Comparison of ENCODE assay signal across 34 cellular contexts in genomic region chr1:105270966-105271365, GRCh38.
"Had no signal": no experiment of that assay in that cellular context is flagged by ENCODE, and none has a peak within 500 bp of the region (broad histone marks: within the 10 kb centered on the region; RNA-seq: fewer than 3 reads in every experiment).

No MANE protein-coding gene starts in this region.

- H3K36me3 ChIP-seq: adrenal gland, brain microvascular endothelial cell, breast epithelium had no signal

- H3K4me3 Mint-ChIP-seq: activated B cell treated with CpG ODN at 0.5 μM for 24 hours; activated CD4-positive, alpha-beta memory T cell treated with anti-CD3 and anti-CD28 coated beads for 36 hours; activated CD4-positive, alpha-beta T cell treated with anti-CD3 and anti-CD28 coated beads, Interleukin-2, amount 10 ng/mL, durations not matched to agents 24 days and 14 days; activated CD8-positive, alpha-beta T cell treated with anti-CD3 and anti-CD28 coated beads for 36 hours; activated naive CD4-positive, alpha-beta T cell treated with anti-CD3 and anti-CD28 coated beads for 36 hours; activated naive CD8-positive, alpha-beta T cell treated with anti-CD3 and anti-CD28 coated beads for 36 hours; activated T-cell treated with anti-CD3 and anti-CD28 coated beads, Interleukin-2, amount 50 U/mL, for 4 hours; activated T-cell treated with anti-CD3 and anti-CD28 coated beads, Interleukin-2, amount 50 U/mL, for 72 hours; activated T-helper 1 cell treated with anti-CD3 and anti-CD28 coated beads, Interleukin-12 subunit alpha, Interleukin-12 subunit beta, Interleukin-2, Interleukin-4 antibody, amounts not matched to agents 30 ng/mL and 10 ng/mL and 1 ng/mL, durations not matched to agents 14 hours and 24 hours and 36 hours; activated T-helper 17 cell treated with anti-CD3 and anti-CD28 coated beads, Interleukin-2, amount 50 U/mL, for 72 hours; T-helper 2 cell treated with Interferon-gamma antibody and Interleukin-4, amounts not matched to agents 5 μg/mL and 100 μg/mL, for 36 hours had no signal

- ATAC-seq: activated CD4-positive, CD25-positive, alpha-beta regulatory T cell treated with anti-CD3 and anti-CD28 coated beads, Interleukin-2, amount 50 U/mL, for 24 hours; activated CD8-positive, alpha-beta T cell treated with anti-CD3 and anti-CD28 coated beads for 36 hours; activated naive CD4-positive, alpha-beta T cell treated with anti-CD3 and anti-CD28 coated beads, Interleukin-2, amount 50 U/mL, for 72 hours; activated T-cell treated with anti-CD3 and anti-CD28 coated beads, Interleukin-2, amount 50 U/mL, for 4 hours; activated T-cell treated with anti-CD3 and anti-CD28 coated beads, Interleukin-2, amount 50 U/mL, for 72 hours; activated T-helper 17 cell treated with anti-CD3 and anti-CD28 coated beads, Interleukin-2, amount 50 U/mL, for 72 hours; body of pancreas had no signal

- H3K27me3 Mint-ChIP-seq: activated B cell treated with CpG ODN at 0.5 μM for 24 hours; activated CD4-positive, alpha-beta memory T cell treated with anti-CD3 and anti-CD28 coated beads for 36 hours; activated CD4-positive, alpha-beta T cell treated with anti-CD3 and anti-CD28 coated beads, Interleukin-2, amount 10 ng/mL, durations not matched to agents 24 days and 14 days; activated CD8-positive, alpha-beta T cell treated with anti-CD3 and anti-CD28 coated beads for 36 hours; activated naive CD8-positive, alpha-beta T cell treated with anti-CD3 and anti-CD28 coated beads for 36 hours; activated T-helper 17 cell treated with anti-CD3 and anti-CD28 coated beads, Interleukin-2, amount 50 U/mL, for 72 hours had no signal

- H3K9me3 ChIP-seq: adrenal gland, body of pancreas had no signal

- H3K4me1 Mint-ChIP-seq: activated B cell treated with CpG ODN at 0.5 μM for 24 hours; activated CD4-positive, alpha-beta T cell treated with anti-CD3 and anti-CD28 coated beads, Interleukin-2, amount 10 ng/mL, durations not matched to agents 24 days and 14 days; activated naive CD8-positive, alpha-beta T cell treated with anti-CD3 and anti-CD28 coated beads for 36 hours; activated T-helper 17 cell treated with anti-CD3 and anti-CD28 coated beads, Interleukin-2, amount 50 U/mL, for 72 hours had no signal

- H3K4me3 ChIP-seq: adrenal gland, body of pancreas, breast epithelium had no signal

- H3K27me3 ChIP-seq: adrenal gland, body of pancreas, brain microvascular endothelial cell, breast epithelium had no signal

- H3K4me1 ChIP-seq: adrenal gland, body of pancreas, breast epithelium had no signal

- DNase-seq: activated B cell treated with CpG ODN at 0.5 μM for 24 hours; activated CD4-positive, alpha-beta memory T cell treated with anti-CD3 and anti-CD28 coated beads for 36 hours; activated CD4-positive, alpha-beta T cell treated with anti-CD3 and anti-CD28 coated beads for 1 hour; activated CD4-positive, alpha-beta T cell treated with anti-CD3 and anti-CD28 coated beads for 4 hours; activated CD4-positive, alpha-beta T cell treated with anti-CD3 and anti-CD28 coated beads, Interleukin-2, amount 10 ng/mL, durations not matched to agents 24 days and 14 days; activated CD4-positive, alpha-beta T cell treated with anti-CD3 and anti-CD28 coated beads, Interleukin-2, amount 50 U/mL, for 1 hour; activated CD4-positive, alpha-beta T cell treated with anti-CD3 and anti-CD28 coated beads, Interleukin-2, amount 50 U/mL, for 4 hours; activated CD8-positive, alpha-beta memory T cell treated with anti-CD3 and anti-CD28 coated beads, Interleukin-2, amount 50 U/mL, for 4 hours; activated CD8-positive, alpha-beta T cell treated with anti-CD3 and anti-CD28 coated beads for 36 hours; activated effector memory CD4-positive, alpha-beta T cell treated with anti-CD3 and anti-CD28 coated beads, Interleukin-2, amount 50 U/mL, for 16 hours; activated gamma-delta T cell treated with Interleukin-2 at 50 U/mL for 16 hours; activated naive CD4-positive, alpha-beta T cell; activated naive CD4-positive, alpha-beta T cell treated with anti-CD3 and anti-CD28 coated beads for 36 hours; activated naive CD4-positive, alpha-beta T cell treated with anti-CD3 and anti-CD28 coated beads, Interleukin-2, amount 50 U/mL, for 16 hours; activated naive CD8-positive, alpha-beta T cell treated with anti-CD3 and anti-CD28 coated beads for 36 hours; activated T-cell treated with anti-CD3 and anti-CD28 coated beads for 4 hours; activated T-cell treated with anti-CD3 and anti-CD28 coated beads, Interleukin-2, amount 50 U/mL, for 1 hour; activated T-cell treated with anti-CD3 and anti-CD28 coated beads, Interleukin-2, amount 50 U/mL, for 4 hours; activated T-cell treated with anti-CD3 and anti-CD28 coated beads, Interleukin-2, amount 50 U/mL, for 72 hours; adrenal gland; amniotic stem cell; aorta; body of pancreas; brain microvascular endothelial cell; central memory CD4-positive, alpha-beta T cell; T-helper 2 cell; T-helper 9 cell had no signal

- H3K27ac Mint-ChIP-seq: activated B cell treated with CpG ODN at 0.5 μM for 24 hours; activated CD4-positive, alpha-beta memory T cell treated with anti-CD3 and anti-CD28 coated beads for 36 hours; activated CD4-positive, alpha-beta T cell treated with anti-CD3 and anti-CD28 coated beads, Interleukin-2, amount 10 ng/mL, durations not matched to agents 24 days and 14 days; activated CD8-positive, alpha-beta T cell treated with anti-CD3 and anti-CD28 coated beads for 36 hours; activated naive CD4-positive, alpha-beta T cell treated with anti-CD3 and anti-CD28 coated beads for 36 hours; activated naive CD4-positive, alpha-beta T cell treated with anti-CD3 and anti-CD28 coated beads, Interleukin-2, amount 50 U/mL, for 72 hours; activated naive CD8-positive, alpha-beta T cell treated with anti-CD3 and anti-CD28 coated beads for 36 hours; activated T-cell treated with anti-CD3 and anti-CD28 coated beads, Interleukin-2, amount 50 U/mL, for 72 hours; activated T-helper 1 cell treated with anti-CD3 and anti-CD28 coated beads, Interleukin-12 subunit alpha, Interleukin-12 subunit beta, Interleukin-2, Interleukin-4 antibody, amounts not matched to agents 30 ng/mL and 10 ng/mL and 1 ng/mL, durations not matched to agents 14 hours and 24 hours and 36 hours; activated T-helper 17 cell treated with anti-CD3 and anti-CD28 coated beads, Interleukin-2, amount 50 U/mL, for 72 hours; T-helper 2 cell treated with Interferon-gamma antibody and Interleukin-4, amounts not matched to agents 5 μg/mL and 100 μg/mL, for 36 hours had no signal

- H3K27ac ChIP-seq: adrenal gland, body of pancreas, brain microvascular endothelial cell, breast epithelium, VCaP had no signal

- H3K36me3 Mint-ChIP-seq: activated naive CD8-positive, alpha-beta T cell treated with anti-CD3 and anti-CD28 coated beads for 36 hours had no signal
